ENCODE assay signal across 1 cellular context in genomic region chr9:137551656-137552534, GRCh38.
TF ChIP-seq lines count a peak whose summit lies in the region.

TSS of gene MRPL41 (plus strand) at chr9:137551879. CDS start at chr9:137552082, 203 bp downstream.

TF ChIP-seq in HepG2, 621 proteins besides CTCF, POLR2A, EP300 and RAD21 (continued from another document and continues in another):
- no peak for TF ChIP-seq NR2F1 (CRISPR knock-in tag; IDR thresholded peaks at IDR 0.05)
- TF ChIP-seq ZHX1 (CRISPR knock-in tag; IDR thresholded peaks at IDR 0.05; ENCODE audit: low read depth): no peak
- no peak for TF ChIP-seq AFF4 (CRISPR knock-in tag; IDR thresholded peaks at IDR 0.05)
- no peak for TF ChIP-seq HNRNPK (IDR thresholded peaks at IDR 0.05; ENCODE audit: low read depth, low read length, poor library complexity, severe bottlenecking)
- no peak for TF ChIP-seq RFXANK (CRISPR knock-in tag; IDR thresholded peaks at IDR 0.05)
- no peak for TF ChIP-seq CHD4 (IDR thresholded peaks at IDR 0.05; ENCODE audit: borderline replicate concordance, low read length)
- TF ChIP-seq PRMT3 (CRISPR knock-in tag; IDR thresholded peaks at IDR 0.05; ENCODE audit: borderline replicate concordance, low read depth): no peak
- TF ChIP-seq CCAR2 (optimal IDR thresholded peaks at IDR 0.05; ENCODE audit: low read depth, low read length): no peak
- TF ChIP-seq GATAD2A (CRISPR knock-in tag; IDR thresholded peaks at IDR 0.05): no peak
- TF ChIP-seq KDM3A (CRISPR knock-in tag; IDR thresholded peaks at IDR 0.05; ENCODE audit: low read depth): no peak
- TF ChIP-seq ASH2L (IDR thresholded peaks at IDR 0.05; ENCODE audit: insufficient read length, low read depth, low read length): peak; percentile 69
- TF ChIP-seq UBTF (CRISPR knock-in tag; IDR thresholded peaks at IDR 0.05): peak; percentile 24; the same call in 1 of the 2 replicates
- TF ChIP-seq ZNF841 (CRISPR knock-in tag; IDR thresholded peaks at IDR 0.05; ENCODE audit: borderline replicate concordance): no peak
- no peak for TF ChIP-seq JDP2 (CRISPR knock-in tag; IDR thresholded peaks at IDR 0.05; ENCODE audit: borderline replicate concordance)
- TF ChIP-seq CCDC6 (CRISPR knock-in tag; IDR thresholded peaks at IDR 0.05): peak; percentile 70; the same call in 1 of the 2 replicates
- no peak for TF ChIP-seq SRF (IDR thresholded peaks at IDR 0.05; ENCODE audit: low read depth, low read length)
- TF ChIP-seq HOXA9 (CRISPR knock-in tag; IDR thresholded peaks at IDR 0.05; ENCODE audit: borderline replicate concordance): no peak
- TF ChIP-seq ATF4 (CRISPR knock-in tag; IDR thresholded peaks at IDR 0.05): no peak
- TF ChIP-seq AGO2 (optimal IDR thresholded peaks at IDR 0.05; ENCODE audit: low read depth, low read length): peak; percentile 90
- no peak for TF ChIP-seq FOSL2 (CRISPR knock-in tag; IDR thresholded peaks at IDR 0.05)
- no peak for TF ChIP-seq ZBTB21 (CRISPR knock-in tag; IDR thresholded peaks at IDR 0.05)
- no peak for TF ChIP-seq ZNF382 (CRISPR knock-in tag; IDR thresholded peaks at IDR 0.05; ENCODE audit: borderline replicate concordance)
- TF ChIP-seq ZNF280B (CRISPR knock-in tag; IDR thresholded peaks at IDR 0.05; ENCODE audit: borderline replicate concordance): no peak
- no peak for TF ChIP-seq ZNF550 (CRISPR knock-in tag; IDR thresholded peaks at IDR 0.05; ENCODE audit: borderline replicate concordance)
- no peak for TF ChIP-seq FOXK2 (IDR thresholded peaks at IDR 0.05)
- TF ChIP-seq ZSCAN12 (CRISPR knock-in tag; IDR thresholded peaks at IDR 0.05): no peak
- 0 out of 2 replicates have a peak, but pooled peaks have one; percentile 53 for TF ChIP-seq GZF1 (CRISPR knock-in tag; IDR thresholded peaks at IDR 0.05)
- TF ChIP-seq MEIS2 (CRISPR knock-in tag; IDR thresholded peaks at IDR 0.05): peak; percentile 72; the same call in 1 of the 2 replicates
- 0 out of 2 replicates have a peak, but pooled peaks have one; percentile 29 for TF ChIP-seq PITX1 (CRISPR knock-in tag; IDR thresholded peaks at IDR 0.05)
- no peak for TF ChIP-seq FOXP4 (CRISPR knock-in tag; IDR thresholded peaks at IDR 0.05)
- TF ChIP-seq EZH2 (conservative IDR thresholded peaks at IDR 0.05; ENCODE audit: low read depth, low read length): no peak
- 0 out of 2 replicates have a peak, but pooled peaks have one; percentile 7 for TF ChIP-seq KLF6 (CRISPR knock-in tag; IDR thresholded peaks at IDR 0.05)
- TF ChIP-seq ZBTB44 (CRISPR knock-in tag; IDR thresholded peaks at IDR 0.05): no peak
- TF ChIP-seq ATF2 (CRISPR knock-in tag; IDR thresholded peaks at IDR 0.05): 0 out of 2 replicates have a peak, but pooled peaks have one; percentile 1
- no peak for TF ChIP-seq ZNF639 (CRISPR knock-in tag; conservative IDR thresholded peaks at IDR 0.05)
- TF ChIP-seq SKI (IDR thresholded peaks at IDR 0.05; ENCODE audit: partially characterized antibody): no peak
- no peak for TF ChIP-seq ZNF672 (CRISPR knock-in tag; IDR thresholded peaks at IDR 0.05)
- no peak for TF ChIP-seq ZNF569 (CRISPR knock-in tag; IDR thresholded peaks at IDR 0.05; ENCODE audit: borderline replicate concordance)
- no peak for TF ChIP-seq ZNF577 (CRISPR knock-in tag; IDR thresholded peaks at IDR 0.05; ENCODE audit: borderline replicate concordance, low read depth)
- no peak for TF ChIP-seq ATF7-NPFF (CRISPR knock-in tag; IDR thresholded peaks at IDR 0.05; ENCODE audit: low read depth)
